In the genomic region with DNA sequence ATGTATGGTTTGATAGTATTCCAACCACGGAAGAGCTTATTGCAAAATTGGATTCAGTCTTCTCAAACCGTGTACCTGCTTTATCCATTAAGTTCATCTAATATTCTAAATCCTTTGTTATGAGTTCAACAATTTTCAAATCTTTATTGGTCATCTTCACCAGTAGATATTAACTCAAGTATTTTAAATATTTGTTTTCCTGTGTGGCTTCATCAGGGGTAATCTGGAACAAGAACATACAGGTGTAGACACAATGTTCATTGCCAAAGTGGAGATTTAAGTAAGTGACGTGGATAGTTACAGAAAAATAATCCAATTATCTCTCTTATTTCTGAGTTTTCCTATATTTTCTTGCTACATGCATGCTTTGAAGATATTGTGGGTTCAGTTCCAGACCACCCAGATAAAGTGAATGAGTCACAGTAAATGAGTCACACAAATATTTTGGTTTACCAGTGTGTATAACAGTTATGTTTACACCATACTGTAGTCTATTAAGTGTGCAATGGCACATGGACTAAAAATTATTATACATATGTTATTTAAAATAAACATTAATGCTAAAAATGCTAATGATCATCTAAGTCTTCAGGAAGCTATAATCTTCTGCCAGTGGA, we compare ENCODE assay signal across 33 cellular contexts.
"Had no signal": no experiment of that assay in that cellular context is flagged by ENCODE, and none has a peak within 500 bp of the region (broad histone marks: within the 10 kb centered on the region; RNA-seq: fewer than 3 reads in every experiment).

No MANE protein-coding gene starts in this region.

- H3K4me1 ChIP-seq: adrenal gland, breast epithelium, neural progenitor cell, parathyroid adenoma, psoas muscle, sigmoid colon, stomach, thyroid gland, upper lobe of right lung had no signal

- H3K79me2 ChIP-seq: parathyroid adenoma had no signal

- H3K27me3 ChIP-seq: adrenal gland, breast epithelium, heart left ventricle, neural progenitor cell, sigmoid colon, stomach, thyroid gland, upper lobe of right lung had no signal

- H3K36me3 ChIP-seq: adrenal gland, breast epithelium, heart left ventricle, neural progenitor cell, sigmoid colon, stomach, thyroid gland, upper lobe of right lung had no signal

- H3K9me3 ChIP-seq: adrenal gland, breast epithelium, thyroid gland, upper lobe of right lung had no signal

- ATAC-seq: activated CD8-positive, alpha-beta memory T cell treated with anti-CD3 and anti-CD28 coated beads, Interleukin-2, amount 10 ng/mL, durations not matched to agents 7 days and 5 days; activated CD8-positive, alpha-beta T cell treated with anti-CD3 and anti-CD28 coated beads for 36 hours; heart left ventricle; left colon; naive thymus-derived CD4-positive, alpha-beta T cell; psoas muscle; stimulated activated naive B cell treated with anti-CD40 and anti-IgM and Interleukin-4, amounts not matched to agents 10 μg/mL and 1 μg/mL and 100 μg/mL, for 72 hours; upper lobe of right lung; WTC11 had no signal

- H3K4me3 ChIP-seq: adrenal gland, breast epithelium, heart left ventricle, neural progenitor cell, psoas muscle, sigmoid colon, stomach, thyroid gland, upper lobe of right lung had no signal

- H2AFZ ChIP-seq: neural progenitor cell, parathyroid adenoma had no signal

- H3K27ac ChIP-seq: adrenal gland, breast epithelium, heart left ventricle, neural progenitor cell, parathyroid adenoma, psoas muscle, sigmoid colon, stomach, thyroid gland, upper lobe of right lung had no signal

- H3K9ac ChIP-seq: neural progenitor cell, parathyroid adenoma had no signal

- DNase-seq: activated CD4-positive, alpha-beta T cell treated with anti-CD3 and anti-CD28 coated beads for 1 hour; activated CD4-positive, alpha-beta T cell treated with anti-CD3 and anti-CD28 coated beads, Interleukin-2, amount 50 U/mL, for 1 hour; activated CD8-positive, alpha-beta memory T cell treated with anti-CD3 and anti-CD28 coated beads, Interleukin-2, amount 10 ng/mL, durations not matched to agents 7 days and 5 days; activated CD8-positive, alpha-beta T cell treated with anti-CD3 and anti-CD28 coated beads for 36 hours; activated effector memory CD4-positive, alpha-beta T cell treated with Interleukin-2 at 50 U/mL for 16 hours; activated naive CD4-positive, alpha-beta T cell treated with anti-CD3 and anti-CD28 coated beads for 36 hours; activated naive CD8-positive, alpha-beta T cell treated with anti-CD3 and anti-CD28 coated beads for 36 hours; adrenal gland; aorta; dermis blood vessel endothelial cell; effector CD4-positive, alpha-beta T cell; foreskin fibroblast; heart left ventricle; hypothalamus; immature natural killer cell; kidney; left colon; mammary epithelial cell; midbrain; naive thymus-derived CD4-positive, alpha-beta T cell; occipital lobe; psoas muscle; sigmoid colon; stimulated activated CD4-positive, alpha-beta T cell treated with anti-CD3 and anti-CD28 coated beads, Interleukin-15, amount 100 ng/mL, for 24 hours; stimulated activated CD4-positive, alpha-beta T cell treated with anti-CD3 and anti-CD28 coated beads, Interleukin-2, amount 100 ng/mL, for 24 hours; stimulated activated naive B cell treated with anti-CD40 and anti-IgM and Interleukin-4, amounts not matched to agents 10 μg/mL and 1 μg/mL and 100 μg/mL, for 72 hours; stomach; thyroid gland; upper lobe of right lung had no signal

- H3K4me2 ChIP-seq: neural progenitor cell had no signal
